Comparison of ENCODE assay signal across 1 cellular context in genomic region chr1:111145542-111145941, GRCh38.
A peak's percentile ranks its signal among the peaks of the same experiment; 100 is the strongest.
TF ChIP-seq lines count a peak whose summit lies in the region.

No MANE protein-coding gene starts in this region.

TF ChIP-seq in HepG2, 621 proteins besides CTCF, POLR2A, EP300 and RAD21:
- no peak for TF ChIP-seq SP2 (CRISPR knock-in tag; IDR thresholded peaks at IDR 0.05)
- TF ChIP-seq ATM (IDR thresholded peaks at IDR 0.05; ENCODE audit: borderline replicate concordance) = no peak
- no peak for TF ChIP-seq ZNF614 (CRISPR knock-in tag; IDR thresholded peaks at IDR 0.05; ENCODE audit: borderline replicate concordance)
- TF ChIP-seq ZNF143 (CRISPR knock-in tag; IDR thresholded peaks at IDR 0.05) = peak; percentile 75
- 0 out of 2 replicates have a peak, but pooled peaks have one; percentile 27 for TF ChIP-seq ZMYM2 (CRISPR knock-in tag; IDR thresholded peaks at IDR 0.05)
- TF ChIP-seq NFE2L1 (CRISPR knock-in tag; IDR thresholded peaks at IDR 0.05; ENCODE audit: borderline replicate concordance) = no peak
- no peak for TF ChIP-seq ZNF660 (CRISPR knock-in tag; IDR thresholded peaks at IDR 0.05; ENCODE audit: borderline replicate concordance, low read depth)
- no peak for TF ChIP-seq NR1H2 (CRISPR knock-in tag; IDR thresholded peaks at IDR 0.05; ENCODE audit: borderline replicate concordance, low read depth)
- TF ChIP-seq POGZ (CRISPR knock-in tag; IDR thresholded peaks at IDR 0.05) = peak; percentile 81
- peak; percentile 22 for TF ChIP-seq TEAD3 (CRISPR knock-in tag; optimal IDR thresholded peaks at IDR 0.05; ENCODE audit: borderline replicate concordance)
- TF ChIP-seq HHEX (CRISPR knock-in tag; IDR thresholded peaks at IDR 0.05) = no peak
- TF ChIP-seq ZMYM4 (CRISPR knock-in tag; IDR thresholded peaks at IDR 0.05) = peak; percentile 70; the same call in 1 of the 2 replicates
- TF ChIP-seq TGIF2 (CRISPR knock-in tag; IDR thresholded peaks at IDR 0.05) = 0 out of 2 replicates have a peak, but pooled peaks have one; percentile 21
- TF ChIP-seq, protein P1, sequence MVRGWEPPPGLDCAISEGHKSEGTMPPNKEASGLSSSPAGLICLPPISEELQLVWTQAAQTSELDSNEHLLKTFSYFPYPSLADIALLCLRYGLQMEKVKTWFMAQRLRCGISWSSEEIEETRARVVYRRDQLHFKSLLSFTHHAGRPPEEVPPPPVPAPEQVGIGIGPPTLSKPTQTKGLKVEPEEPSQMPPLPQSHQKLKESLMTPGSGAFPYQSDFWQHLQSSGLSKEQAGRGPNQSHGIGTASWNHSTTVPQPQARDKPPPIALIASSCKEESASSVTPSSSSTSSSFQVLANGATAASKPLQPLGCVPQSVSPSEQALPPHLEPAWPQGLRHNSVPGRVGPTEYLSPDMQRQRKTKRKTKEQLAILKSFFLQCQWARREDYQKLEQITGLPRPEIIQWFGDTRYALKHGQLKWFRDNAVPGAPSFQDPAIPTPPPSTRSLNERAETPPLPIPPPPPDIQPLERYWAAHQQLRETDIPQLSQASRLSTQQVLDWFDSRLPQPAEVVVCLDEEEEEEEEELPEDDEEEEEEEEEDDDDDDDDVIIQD (CRISPR knock-in tag; IDR thresholded peaks at IDR 0.05; ENCODE audit: low read depth) = peak; percentile 48; the same call in 1 of the 2 replicates
- TF ChIP-seq, protein P2, sequence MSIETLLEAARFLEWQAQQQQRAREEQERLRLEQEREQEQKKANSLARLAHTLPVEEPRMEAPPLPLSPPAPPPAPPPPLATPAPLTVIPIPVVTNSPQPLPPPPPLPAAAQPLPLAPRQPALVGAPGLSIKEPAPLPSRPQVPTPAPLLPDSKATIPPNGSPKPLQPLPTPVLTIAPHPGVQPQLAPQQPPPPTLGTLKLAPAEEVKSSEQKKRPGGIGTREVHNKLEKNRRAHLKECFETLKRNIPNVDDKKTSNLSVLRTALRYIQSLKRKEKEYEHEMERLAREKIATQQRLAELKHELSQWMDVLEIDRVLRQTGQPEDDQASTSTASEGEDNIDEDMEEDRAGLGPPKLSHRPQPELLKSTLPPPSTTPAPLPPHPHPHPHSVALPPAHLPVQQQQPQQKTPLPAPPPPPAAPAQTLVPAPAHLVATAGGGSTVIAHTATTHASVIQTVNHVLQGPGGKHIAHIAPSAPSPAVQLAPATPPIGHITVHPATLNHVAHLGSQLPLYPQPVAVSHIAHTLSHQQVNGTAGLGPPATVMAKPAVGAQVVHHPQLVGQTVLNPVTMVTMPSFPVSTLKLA (IDR thresholded peaks at IDR 0.05) = peak; percentile 79
- TF ChIP-seq ZNF747 (CRISPR knock-in tag; IDR thresholded peaks at IDR 0.05; ENCODE audit: borderline replicate concordance) = 0 out of 2 replicates have a peak, but pooled peaks have one; percentile 29
- no peak for TF ChIP-seq CENPX (CRISPR knock-in tag; IDR thresholded peaks at IDR 0.05)
- peak; percentile 15; the same call in 1 of the 2 replicates for TF ChIP-seq SAP130 (CRISPR knock-in tag; IDR thresholded peaks at IDR 0.05; ENCODE audit: low read depth)
- 0 out of 2 replicates have a peak, but pooled peaks have one; percentile 19 for TF ChIP-seq BHLHE40 (IDR thresholded peaks at IDR 0.05; ENCODE audit: low read length)
- no peak for TF ChIP-seq CBX1 (IDR thresholded peaks at IDR 0.05; ENCODE audit: low read depth)
- TF ChIP-seq PAWR (CRISPR knock-in tag; IDR thresholded peaks at IDR 0.05; ENCODE audit: borderline replicate concordance) = no peak
- TF ChIP-seq CHD2 (IDR thresholded peaks at IDR 0.05; ENCODE audit: low read depth, low read length) = no peak
- TF ChIP-seq ZNF33A (CRISPR knock-in tag; IDR thresholded peaks at IDR 0.05; ENCODE audit: borderline replicate concordance) = no peak
- no peak for TF ChIP-seq ATF7 (IDR thresholded peaks at IDR 0.05)
- TF ChIP-seq ATF7 (CRISPR knock-in tag; IDR thresholded peaks at IDR 0.05) = no peak
- no peak for TF ChIP-seq ZNF773 (CRISPR knock-in tag; IDR thresholded peaks at IDR 0.05; ENCODE audit: borderline replicate concordance)
- no peak for TF ChIP-seq FOXA1 (IDR thresholded peaks at IDR 0.05)
- no peak for TF ChIP-seq FOXA1 (CRISPR knock-in tag; IDR thresholded peaks at IDR 0.05)
- TF ChIP-seq SALL1 (CRISPR knock-in tag; IDR thresholded peaks at IDR 0.05) = peak; percentile 35; the same call in 1 of the 2 replicates
- TF ChIP-seq MXI1 (IDR thresholded peaks at IDR 0.05; ENCODE audit: borderline replicate concordance, low read depth, low read length) = peak; percentile 50; the same call in 1 of the 3 replicates
- no peak for TF ChIP-seq NCOA5 (CRISPR knock-in tag; IDR thresholded peaks at IDR 0.05)
- no peak for TF ChIP-seq ZNF652 (CRISPR knock-in tag; IDR thresholded peaks at IDR 0.05; ENCODE audit: borderline replicate concordance, low read depth)
- TF ChIP-seq, protein P3, sequence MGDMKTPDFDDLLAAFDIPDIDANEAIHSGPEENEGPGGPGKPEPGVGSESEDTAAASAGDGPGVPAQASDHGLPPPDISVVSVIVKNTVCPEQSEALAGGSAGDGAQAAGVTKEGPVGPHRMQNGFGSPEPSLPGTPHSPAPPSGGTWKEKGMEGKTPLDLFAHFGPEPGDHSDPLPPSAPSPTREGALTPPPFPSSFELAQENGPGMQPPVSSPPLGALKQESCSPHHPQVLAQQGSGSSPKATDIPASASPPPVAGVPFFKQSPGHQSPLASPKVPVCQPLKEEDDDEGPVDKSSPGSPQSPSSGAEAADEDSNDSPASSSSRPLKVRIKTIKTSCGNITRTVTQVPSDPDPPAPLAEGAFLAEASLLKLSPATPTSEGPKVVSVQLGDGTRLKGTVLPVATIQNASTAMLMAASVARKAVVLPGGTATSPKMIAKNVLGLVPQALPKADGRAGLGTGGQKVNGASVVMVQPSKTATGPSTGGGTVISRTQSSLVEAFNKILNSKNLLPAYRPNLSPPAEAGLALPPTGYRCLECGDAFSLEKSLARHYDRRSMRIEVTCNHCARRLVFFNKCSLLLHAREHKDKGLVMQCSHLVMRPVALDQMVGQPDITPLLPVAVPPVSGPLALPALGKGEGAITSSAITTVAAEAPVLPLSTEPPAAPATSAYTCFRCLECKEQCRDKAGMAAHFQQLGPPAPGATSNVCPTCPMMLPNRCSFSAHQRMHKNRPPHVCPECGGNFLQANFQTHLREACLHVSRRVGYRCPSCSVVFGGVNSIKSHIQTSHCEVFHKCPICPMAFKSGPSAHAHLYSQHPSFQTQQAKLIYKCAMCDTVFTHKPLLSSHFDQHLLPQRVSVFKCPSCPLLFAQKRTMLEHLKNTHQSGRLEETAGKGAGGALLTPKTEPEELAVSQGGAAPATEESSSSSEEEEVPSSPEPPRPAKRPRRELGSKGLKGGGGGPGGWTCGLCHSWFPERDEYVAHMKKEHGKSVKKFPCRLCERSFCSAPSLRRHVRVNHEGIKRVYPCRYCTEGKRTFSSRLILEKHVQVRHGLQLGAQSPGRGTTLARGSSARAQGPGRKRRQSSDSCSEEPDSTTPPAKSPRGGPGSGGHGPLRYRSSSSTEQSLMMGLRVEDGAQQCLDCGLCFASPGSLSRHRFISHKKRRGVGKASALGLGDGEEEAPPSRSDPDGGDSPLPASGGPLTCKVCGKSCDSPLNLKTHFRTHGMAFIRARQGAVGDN (CRISPR knock-in tag; IDR thresholded peaks at IDR 0.05) = peak; percentile 62
- TF ChIP-seq HNF4A (CRISPR knock-in tag; IDR thresholded peaks at IDR 0.05) = peak; percentile 67
- no peak for TF ChIP-seq ZBTB3 (CRISPR knock-in tag; IDR thresholded peaks at IDR 0.05; ENCODE audit: borderline replicate concordance, low read depth)
- TF ChIP-seq, protein P4, sequence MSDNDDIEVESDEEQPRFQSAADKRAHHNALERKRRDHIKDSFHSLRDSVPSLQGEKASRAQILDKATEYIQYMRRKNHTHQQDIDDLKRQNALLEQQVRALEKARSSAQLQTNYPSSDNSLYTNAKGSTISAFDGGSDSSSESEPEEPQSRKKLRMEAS (IDR thresholded peaks at IDR 0.05) = peak; percentile 57; the same call in 1 of the 2 replicates
- TF ChIP-seq, protein P5, sequence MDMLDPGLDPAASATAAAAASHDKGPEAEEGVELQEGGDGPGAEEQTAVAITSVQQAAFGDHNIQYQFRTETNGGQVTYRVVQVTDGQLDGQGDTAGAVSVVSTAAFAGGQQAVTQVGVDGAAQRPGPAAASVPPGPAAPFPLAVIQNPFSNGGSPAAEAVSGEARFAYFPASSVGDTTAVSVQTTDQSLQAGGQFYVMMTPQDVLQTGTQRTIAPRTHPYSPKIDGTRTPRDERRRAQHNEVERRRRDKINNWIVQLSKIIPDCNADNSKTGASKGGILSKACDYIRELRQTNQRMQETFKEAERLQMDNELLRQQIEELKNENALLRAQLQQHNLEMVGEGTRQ (IDR thresholded peaks at IDR 0.05; ENCODE audit: low read depth, low read length) = peak; percentile 49; the same call in 1 of the 2 replicates
- TF ChIP-seq, protein P5 (CRISPR knock-in tag; IDR thresholded peaks at IDR 0.05; ENCODE audit: borderline replicate concordance) = peak; percentile 23; the same call in 1 of the 2 replicates
- peak; percentile 93 for TF ChIP-seq ZNF644 (CRISPR knock-in tag; IDR thresholded peaks at IDR 0.05; ENCODE audit: low read depth)
TF ChIP-seq in HepG2: peak in this region for 18.
